1 cellular context compared by ENCODE assay signal in the genomic region with DNA sequence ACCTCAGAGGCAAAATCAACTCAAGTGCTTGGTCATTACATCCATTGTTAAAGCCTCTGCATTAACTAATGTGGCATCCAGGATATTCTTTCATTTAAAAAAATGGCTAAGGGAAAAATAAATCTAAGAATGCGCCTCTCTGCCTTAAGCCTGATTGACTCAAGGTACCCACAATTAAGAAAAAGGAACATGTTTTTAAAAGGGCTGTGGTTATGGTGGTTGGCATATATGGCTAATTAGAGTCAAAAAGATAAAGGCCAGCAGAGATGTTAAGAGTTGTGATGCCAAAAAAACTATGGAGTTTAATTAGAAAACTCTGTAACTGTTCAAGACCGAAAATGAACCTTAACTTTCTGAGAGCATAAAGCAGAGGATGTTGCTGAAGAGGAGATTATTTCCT.
TF ChIP-seq lines count a peak whose summit lies in the region.

No MANE protein-coding gene starts in this region.

TF ChIP-seq in IMR-90, 13 proteins besides CTCF, POLR2A, EP300 and RAD21 (continued from another document):
- no peak for TF ChIP-seq BHLHE40 (IDR thresholded peaks at IDR 0.05; ENCODE audit: low read depth, low read length)
- TF ChIP-seq, protein P1, sequence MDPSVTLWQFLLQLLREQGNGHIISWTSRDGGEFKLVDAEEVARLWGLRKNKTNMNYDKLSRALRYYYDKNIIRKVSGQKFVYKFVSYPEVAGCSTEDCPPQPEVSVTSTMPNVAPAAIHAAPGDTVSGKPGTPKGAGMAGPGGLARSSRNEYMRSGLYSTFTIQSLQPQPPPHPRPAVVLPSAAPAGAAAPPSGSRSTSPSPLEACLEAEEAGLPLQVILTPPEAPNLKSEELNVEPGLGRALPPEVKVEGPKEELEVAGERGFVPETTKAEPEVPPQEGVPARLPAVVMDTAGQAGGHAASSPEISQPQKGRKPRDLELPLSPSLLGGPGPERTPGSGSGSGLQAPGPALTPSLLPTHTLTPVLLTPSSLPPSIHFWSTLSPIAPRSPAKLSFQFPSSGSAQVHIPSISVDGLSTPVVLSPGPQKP (IDR thresholded peaks at IDR 0.05; ENCODE audit: borderline replicate concordance, low read depth, low read length): no peak
- no peak for TF ChIP-seq CEBPB (IDR thresholded peaks at IDR 0.05; ENCODE audit: low read depth, low read length)
- TF ChIP-seq CHD1 (IDR thresholded peaks at IDR 0.05; ENCODE audit: low read depth, low read length): no peak
- no peak for TF ChIP-seq MAZ (IDR thresholded peaks at IDR 0.05; ENCODE audit: borderline replicate concordance, low read depth, low read length)
- no peak for TF ChIP-seq NFE2L2 (IDR thresholded peaks at IDR 0.05; ENCODE audit: low read depth, low read length)
